15 cellular contexts compared by ENCODE assay signal in the genomic region with DNA sequence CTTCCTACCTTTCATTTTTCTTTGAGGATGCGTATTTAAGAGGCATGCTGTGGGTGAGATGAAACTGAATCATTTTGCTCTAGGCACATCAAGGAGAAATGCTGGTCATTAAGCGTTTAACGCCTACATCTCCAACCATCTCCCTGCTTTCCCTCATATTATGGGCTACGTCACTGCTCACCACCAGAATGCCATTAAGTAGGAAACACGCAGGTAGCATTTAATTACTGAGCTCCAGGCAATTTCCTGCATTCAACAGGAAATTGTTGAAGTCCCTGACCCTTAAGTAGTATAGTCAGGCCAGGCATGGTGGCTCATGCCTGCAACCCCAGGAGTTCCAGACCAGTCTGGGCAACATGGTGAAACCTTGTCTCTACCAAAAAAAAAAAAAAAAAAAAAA.
"Had no signal": no experiment of that assay in that cellular context is flagged by ENCODE, and none has a peak within 500 bp of the region (broad histone marks: within the 10 kb centered on the region; RNA-seq: fewer than 3 reads in every experiment).

No MANE protein-coding gene starts in this region.

- H3K4me3 Mint-ChIP-seq: activated CD4-positive, alpha-beta memory T cell treated with anti-CD3 and anti-CD28 coated beads for 36 hours; activated naive CD8-positive, alpha-beta T cell treated with anti-CD3 and anti-CD28 coated beads, Interleukin-2, amount 10 ng/mL, durations not matched to agents 7 days and 5 days had no signal

- H3K27me3 Mint-ChIP-seq: activated CD4-positive, alpha-beta memory T cell treated with anti-CD3 and anti-CD28 coated beads for 36 hours; activated naive CD8-positive, alpha-beta T cell treated with anti-CD3 and anti-CD28 coated beads, Interleukin-2, amount 10 ng/mL, durations not matched to agents 7 days and 5 days had no signal

- H3K9me3 Mint-ChIP-seq: activated CD4-positive, alpha-beta memory T cell treated with anti-CD3 and anti-CD28 coated beads for 36 hours; activated naive CD8-positive, alpha-beta T cell treated with anti-CD3 and anti-CD28 coated beads, Interleukin-2, amount 10 ng/mL, durations not matched to agents 7 days and 5 days had no signal

- DNase-seq: activated CD4-positive, alpha-beta memory T cell treated with anti-CD3 and anti-CD28 coated beads for 36 hours; activated CD4-positive, CD25-positive, alpha-beta regulatory T cell treated with anti-CD3 and anti-CD28 coated beads, Interleukin-2, amount 50 U/mL, for 72 hours; activated naive CD8-positive, alpha-beta T cell treated with anti-CD3 and anti-CD28 coated beads, Interleukin-2, amount 10 ng/mL, durations not matched to agents 7 days and 5 days; colonic mucosa; effector memory CD4-positive, alpha-beta T cell; gastrocnemius medialis; kidney glomerular epithelial cell; lower lobe of right lung; midbrain; right lobe of liver; spleen; stimulated activated CD4-positive, alpha-beta T cell treated with anti-CD3 and anti-CD28 coated beads, Interleukin-2, amount 100 ng/mL, for 24 hours; stimulated activated naive CD4-positive, alpha-beta T cell; substantia nigra; upper lobe of left lung had no signal

- H3K27ac Mint-ChIP-seq: activated CD4-positive, alpha-beta memory T cell treated with anti-CD3 and anti-CD28 coated beads for 36 hours; activated naive CD8-positive, alpha-beta T cell treated with anti-CD3 and anti-CD28 coated beads, Interleukin-2, amount 10 ng/mL, durations not matched to agents 7 days and 5 days had no signal

- ATAC-seq: gastrocnemius medialis, lower lobe of right lung, right lobe of liver had no signal
